Comparison of ENCODE assay signal across 23 cellular contexts in genomic region chr4:185108669-185109068, GRCh38. TPM values are rescaled to one million over a fixed set of nuclear protein-coding genes. Genes with fewer than 3 reads are reported as not detected.
DNase-seq lines count a peak whose midpoint lies in the region; ATAC-seq and TF ChIP-seq lines count a peak whose summit lies in the region.
"Had no signal": no experiment of that assay in that cellular context is flagged by ENCODE, and none has a peak within 500 bp of the region (broad histone marks: within the 10 kb centered on the region; RNA-seq: fewer than 3 reads in every experiment).

No MANE protein-coding gene starts in this region.

- no peaks in the 10 kb centered on the region for H3K36me3 Mint-ChIP-seq in activated T-helper 17 cell treated with anti-CD3 and anti-CD28 coated beads, Interleukin-2, amount 50 U/mL, for 72 hours (ENCODE audit: low read depth)
- H3K36me3 Mint-ChIP-seq: T-cell had no signal

- intact Hi-C loops in lower lobe of right lung (cut with DNase I): no loop called here

- no peak overlapping the region for H3K4me3 Mint-ChIP-seq in activated T-helper 17 cell treated with anti-CD3 and anti-CD28 coated beads, Interleukin-2, amount 50 U/mL, for 72 hours
- H3K4me3 Mint-ChIP-seq: activated naive CD4-positive, alpha-beta T cell treated with anti-CD3 and anti-CD28 coated beads for 36 hours; activated T-cell treated with anti-CD3 and anti-CD28 coated beads, Interleukin-2, amount 50 U/mL, for 24 hours; dendritic cell treated with granulocyte-macrophage colony-stimulating factor and Interleukin-4, amounts not matched to agents 40 ng/mL and 50 ng/mL, for 4 days; nephron progenitor cell; T-cell had no signal

- H3K27ac Mint-ChIP-seq in activated T-helper 17 cell treated with anti-CD3 and anti-CD28 coated beads, Interleukin-2, amount 50 U/mL, for 72 hours: no peak overlapping the region
- H3K27ac Mint-ChIP-seq: activated naive CD4-positive, alpha-beta T cell treated with anti-CD3 and anti-CD28 coated beads for 36 hours; activated T-cell treated with anti-CD3 and anti-CD28 coated beads, Interleukin-2, amount 50 U/mL, for 24 hours; dendritic cell treated with granulocyte-macrophage colony-stimulating factor and Interleukin-4, amounts not matched to agents 40 ng/mL and 50 ng/mL, for 4 days; nephron progenitor cell; T-cell had no signal

- no peaks in the 10 kb centered on the region for H3K4me1 Mint-ChIP-seq in activated T-helper 17 cell treated with anti-CD3 and anti-CD28 coated beads, Interleukin-2, amount 50 U/mL, for 72 hours
- H3K4me1 Mint-ChIP-seq: T-cell had no signal

- 56 to 62% methylated on average over 4 of the region's 4 CpGs for WGBS in upper lobe of left lung, 2 donors

- no peaks in the 10 kb centered on the region for H3K36me3 ChIP-seq in HUES48 (ENCODE audit: control insufficient read depth, insufficient read depth, low read length)
- H3K36me3 ChIP-seq in iPS-18a (ENCODE audit: control insufficient read depth, low read depth, low read length): no peaks in the 10 kb centered on the region
- H3K36me3 ChIP-seq in lower lobe of right lung: no peaks in the 10 kb centered on the region
- H3K36me3 ChIP-seq in upper lobe of left lung: no peaks in the 10 kb centered on the region
- H3K36me3 ChIP-seq: cardiac muscle cell, heart left ventricle, SJCRH30, suprapubic skin had no signal

- H3K4me3 ChIP-seq in HUES48 (ENCODE audit: low read depth, low read length) (no peak overlapping the region), iPS-18a (ENCODE audit: low read length) (peak overlapping the region; percentile 29), lower lobe of right lung (peak overlapping the region; percentile 8), upper lobe of left lung (no peak overlapping the region)
- H3K4me3 ChIP-seq: cardiac muscle cell, heart left ventricle, SJCRH30, suprapubic skin had no signal

- H3K9ac ChIP-seq in HUES48 (ENCODE audit: low read depth, low read length): 0 out of 2 replicates have a peak overlapping the region, but pooled peaks have one; percentile 1
- H3K9ac ChIP-seq in iPS-18a (ENCODE audit: low read length): peak overlapping the region; percentile 32

- H3K27me3 ChIP-seq in HUES48 (ENCODE audit: control insufficient read depth, insufficient read depth, low read length) (no peaks in the 10 kb centered on the region), iPS-18a (ENCODE audit: control insufficient read depth, insufficient read depth, low read length) (no peaks in the 10 kb centered on the region), lower lobe of right lung (ENCODE audit: low read depth) (no peaks in the 10 kb centered on the region), upper lobe of left lung (no peaks in the 10 kb centered on the region)
- H3K27me3 ChIP-seq: cardiac muscle cell, heart left ventricle, SJCRH30, suprapubic skin had no signal

- TF ChIP-seq CTCF in lower lobe of right lung (IDR thresholded peaks at IDR 0.05): no peak
- no peak for TF ChIP-seq CTCF in upper lobe of left lung (IDR thresholded peaks at IDR 0.05)

- peak in 1 of 4 donors; percentile 17 for TF ChIP-seq POLR2A in upper lobe of left lung (IDR thresholded peaks at IDR 0.05)

- no peaks in the 10 kb centered on the region for H3K9me3 Mint-ChIP-seq in activated T-helper 17 cell treated with anti-CD3 and anti-CD28 coated beads, Interleukin-2, amount 50 U/mL, for 72 hours
- H3K9me3 Mint-ChIP-seq: activated naive CD4-positive, alpha-beta T cell treated with anti-CD3 and anti-CD28 coated beads for 36 hours; activated T-cell treated with anti-CD3 and anti-CD28 coated beads, Interleukin-2, amount 50 U/mL, for 24 hours; dendritic cell treated with granulocyte-macrophage colony-stimulating factor and Interleukin-4, amounts not matched to agents 40 ng/mL and 50 ng/mL, for 4 days; T-cell had no signal

- H3K27ac ChIP-seq in HUES48 (ENCODE audit: low read depth, low read length): peak overlapping the region; percentile 85
- H3K27ac ChIP-seq in iPS-18a (ENCODE audit: low read length): peak overlapping the region; percentile 35
- peak overlapping the region; percentile 64 for H3K27ac ChIP-seq in lower lobe of right lung
- H3K27ac ChIP-seq in upper lobe of left lung: peak overlapping the region; percentile 59 to 83 (median 70)
- H3K27ac ChIP-seq: cardiac muscle cell, SJCRH30, suprapubic skin had no signal

- ATAC-seq in lower lobe of right lung: peak; percentile 84 to 90
- peak; percentile 54 to 68 for ATAC-seq in upper lobe of left lung (ENCODE audit: low FRiP score in 2 of 2)
- no peak for ATAC-seq in activated T-helper 17 cell treated with anti-CD3 and anti-CD28 coated beads, Interleukin-2, amount 50 U/mL, for 72 hours (replicated peaks)
- ATAC-seq in HG02763 (IDR thresholded peaks at IDR 0.05; ENCODE audit: unreplicated experiment): no peak
- ATAC-seq: heart left ventricle, T-cell had no signal

- H3K27me3 Mint-ChIP-seq in activated T-helper 17 cell treated with anti-CD3 and anti-CD28 coated beads, Interleukin-2, amount 50 U/mL, for 72 hours: peaks cover 6% of the 10 kb centered on the region

- 0 out of 2 replicates have a peak, but pooled peaks cover 5% of the 10 kb centered on the region for H3K9me3 ChIP-seq in HUES48 (ENCODE audit: control insufficient read depth, insufficient read depth, low read length)
- no peaks in the 10 kb centered on the region for H3K9me3 ChIP-seq in iPS-18a (ENCODE audit: control insufficient read depth, low read depth, low read length)
- no peaks in the 10 kb centered on the region for H3K9me3 ChIP-seq in lower lobe of right lung
- no peaks in the 10 kb centered on the region for H3K9me3 ChIP-seq in upper lobe of left lung
- H3K9me3 ChIP-seq: heart left ventricle, SJCRH30, suprapubic skin had no signal

- H3K4me1 ChIP-seq in HUES48 (ENCODE audit: control insufficient read depth, insufficient read depth, low read length): peaks cover 37% of the 10 kb centered on the region
- peaks cover 31% of the 10 kb centered on the region for H3K4me1 ChIP-seq in iPS-18a (ENCODE audit: control insufficient read depth, low read depth, low read length)
- peaks cover 8% of the 10 kb centered on the region for H3K4me1 ChIP-seq in lower lobe of right lung
- H3K4me1 ChIP-seq in upper lobe of left lung: peaks cover 0 to 22% (median 9%) of the 10 kb centered on the region in 4 donors
- H3K4me1 ChIP-seq: SJCRH30 had no signal

- DNase-seq in lower lobe of right lung (no peak), upper lobe of left lung (peak in 1 of 2 donors; percentile 59), MV-4-11 (lab: John Stamatoyannopoulos, UW) (no peak)
- DNase-seq: activated CD8-positive, alpha-beta memory T cell treated with anti-CD3 and anti-CD28 coated beads for 24 hours; activated naive CD4-positive, alpha-beta T cell treated with anti-CD3 and anti-CD28 coated beads for 36 hours; activated T-cell treated with anti-CD3 and anti-CD28 coated beads, Interleukin-2, amount 50 U/mL, for 24 hours; amniotic stem cell; heart left ventricle; midbrain; NCI-H1105 treated with DMSO at 0.1 percent for 48 hours; NCI-H524; nephron progenitor cell; posterior cingulate gyrus; SJCRH30; stimulated activated CD4-positive, alpha-beta T cell treated with anti-CD3 and anti-CD28 coated beads, Interleukin-1b, Interleukin-23, amount 100 ng/mL, for 48 hours; T-cell had no signal

- peak in 2 of 4 donors; percentile 5 to 85 for TF ChIP-seq EP300 in upper lobe of left lung (IDR thresholded peaks at IDR 0.05)

RNA-seq across cellular contexts. Expression of gene SLC25A4, which starts 34.4 kb away (rescaled TPM):
- total RNA-seq in lower lobe of right lung: 33.1 TPM
- 10 to 100 TPM; 11.5 to 46.1 (median 30.1) TPM for total RNA-seq in upper lobe of left lung
- 10 to 100 TPM in 1 of 2 donors, 1 to 10 TPM in 1; 6.2 to 11.5 TPM for total RNA-seq in activated T-helper 17 cell treated with anti-CD3 and anti-CD28 coated beads, Interleukin-2, amount 50 U/mL, for 72 hours

Comparison
In these comparisons a context has a peak if more than half of its experiments do, and no peak if none do; other contexts are left out.
1. H3K27ac ChIP-seq: peak in every context shown above with its lines; median percentile 85 in HUES48; 70 in upper lobe of left lung; 64 in lower lobe of right lung; 35 in iPS-18a.
2. H3K4me3 ChIP-seq: peak in iPS-18a (single experiment) and lower lobe of right lung (single experiment); none in HUES48 (single experiment) and upper lobe of left lung (0 of 4).
3. ATAC-seq: peak in lower lobe of right lung (2 of 2) and upper lobe of left lung (2 of 2); none in activated T-helper 17 cell treated with anti-CD3 and anti-CD28 coated beads, Interleukin-2, amount 50 U/mL, for 72 hours (single experiment) and HG02763 (single experiment).